In genomic region chr2:46384457-46384815, GRCh38 we compare ENCODE assay signal across 17 cellular contexts.
"Had no signal": no experiment of that assay in that cellular context is flagged by ENCODE, and none has a peak within 500 bp of the region (broad histone marks: within the 10 kb centered on the region; RNA-seq: fewer than 3 reads in every experiment).

No MANE protein-coding gene starts in this region.

- H3K27ac Mint-ChIP-seq: naive B cell; nephron progenitor cell; stimulated activated memory B cell treated with anti-CD40 and anti-IgM and Interleukin-4, amounts not matched to agents 10 μg/mL and 1 μg/mL and 100 μg/mL, for 72 hours; stimulated activated naive CD8-positive, alpha-beta T cell treated with anti-CD3 and anti-CD28 coated beads, Interleukin-15, Interleukin-2, amounts not matched to agents 100 ng/mL and 50 ng/mL, for 24 hours had no signal

- H3K36me3 Mint-ChIP-seq: immature natural killer cell; naive B cell; stimulated activated memory B cell treated with anti-CD40 and anti-IgM and Interleukin-4, amounts not matched to agents 10 μg/mL and 1 μg/mL and 100 μg/mL, for 72 hours had no signal

- H3K27ac ChIP-seq: foreskin keratinocyte, neutrophil, right atrium auricular region, tibial nerve had no signal

- H3K9me3 Mint-ChIP-seq: central memory CD8-positive, alpha-beta T cell; effector memory CD8-positive, alpha-beta T cell; immature natural killer cell; naive B cell; nephron progenitor cell; stimulated activated memory B cell treated with anti-CD40 and anti-IgM and Interleukin-4, amounts not matched to agents 10 μg/mL and 1 μg/mL and 100 μg/mL, for 72 hours; stimulated activated naive CD8-positive, alpha-beta T cell treated with anti-CD3 and anti-CD28 coated beads, Interleukin-15, Interleukin-2, amounts not matched to agents 100 ng/mL and 50 ng/mL, for 24 hours had no signal

- H3K4me3 Mint-ChIP-seq: central memory CD8-positive, alpha-beta T cell; effector memory CD8-positive, alpha-beta T cell; immature natural killer cell; naive B cell; nephron progenitor cell; stimulated activated memory B cell treated with anti-CD40 and anti-IgM and Interleukin-4, amounts not matched to agents 10 μg/mL and 1 μg/mL and 100 μg/mL, for 72 hours; stimulated activated naive CD8-positive, alpha-beta T cell treated with anti-CD3 and anti-CD28 coated beads, Interleukin-15, Interleukin-2, amounts not matched to agents 100 ng/mL and 50 ng/mL, for 24 hours had no signal

- H3K9me3 ChIP-seq: neutrophil, right atrium auricular region, tibial nerve had no signal

- H3K27me3 Mint-ChIP-seq: stimulated activated naive CD8-positive, alpha-beta T cell treated with anti-CD3 and anti-CD28 coated beads, Interleukin-15, Interleukin-2, amounts not matched to agents 100 ng/mL and 50 ng/mL, for 24 hours had no signal

- H3K36me3 ChIP-seq: neutrophil had no signal

- H3K4me1 Mint-ChIP-seq: central memory CD8-positive, alpha-beta T cell; immature natural killer cell; naive B cell; stimulated activated memory B cell treated with anti-CD40 and anti-IgM and Interleukin-4, amounts not matched to agents 10 μg/mL and 1 μg/mL and 100 μg/mL, for 72 hours had no signal

- ATAC-seq: effector memory CD8-positive, alpha-beta T cell; foreskin keratinocyte; left ventricle myocardium superior; stimulated activated memory B cell treated with anti-CD40 and anti-IgM and Interleukin-4, amounts not matched to agents 10 μg/mL and 1 μg/mL and 100 μg/mL, for 72 hours had no signal

- DNase-seq: effector memory CD8-positive, alpha-beta T cell; erythroblast; foreskin keratinocyte; immature natural killer cell; left ventricle myocardium superior; mesendoderm; naive B cell; nephron progenitor cell; posterior cingulate gyrus; small intestine; stimulated activated CD4-positive, alpha-beta T cell treated with anti-CD3 and anti-CD28 coated beads, Interleukin-2, amount 100 ng/mL, for 48 hours had no signal

- H3K4me3 ChIP-seq: right atrium auricular region, tibial nerve had no signal

- H3K27me3 ChIP-seq: foreskin keratinocyte, neutrophil, right atrium auricular region, tibial nerve had no signal
